Comparison of ENCODE assay signal across 27 cellular contexts in genomic region chrX:115895678-115896329, GRCh38.
"Had no signal": no experiment of that assay in that cellular context is flagged by ENCODE, and none has a peak within 500 bp of the region (broad histone marks: within the 10 kb centered on the region; RNA-seq: fewer than 3 reads in every experiment).

No MANE protein-coding gene starts in this region.

- H3K9me3 ChIP-seq: sigmoid colon, upper lobe of right lung had no signal

- H3K27ac ChIP-seq: brain microvascular endothelial cell, coronary artery, gastroesophageal sphincter, hepatocyte, sigmoid colon, upper lobe of right lung had no signal

- H3K4me3 ChIP-seq: coronary artery, gastroesophageal sphincter, hepatocyte, sigmoid colon, upper lobe of right lung had no signal

- ATAC-seq: activated T-cell treated with anti-CD3 and anti-CD28 coated beads, Interleukin-2, amount 50 U/mL, for 4 hours; activated T-helper 17 cell treated with anti-CD3 and anti-CD28 coated beads, Interleukin-2, amount 50 U/mL, for 72 hours; effector memory CD8-positive, alpha-beta T cell; gastroesophageal sphincter; naive thymus-derived CD8-positive, alpha-beta T cell; stimulated activated effector memory CD8-positive, alpha-beta T cell treated with anti-CD3 and anti-CD28 coated beads, Interleukin-12 subunit alpha, Interleukin-12 subunit beta, amount 100 ng/mL, for 72 hours; stimulated activated naive CD8-positive, alpha-beta T cell treated with anti-CD3 and anti-CD28 coated beads, Interleukin-15, amount 100 ng/mL, for 72 hours; T-helper 17 cell; upper lobe of right lung had no signal

- H3K4me1 ChIP-seq: upper lobe of right lung had no signal

- H3K27me3 ChIP-seq: brain microvascular endothelial cell, gastroesophageal sphincter, hepatocyte, sigmoid colon, upper lobe of right lung had no signal

- H3K36me3 ChIP-seq: brain microvascular endothelial cell, gastroesophageal sphincter, sigmoid colon, upper lobe of right lung had no signal

- DNase-seq: activated CD4-positive, alpha-beta memory T cell treated with anti-CD3 and anti-CD28 coated beads for 36 hours; activated CD4-positive, alpha-beta T cell treated with anti-CD3 and anti-CD28 coated beads, Interleukin-2, amount 10 ng/mL, durations not matched to agents 24 days and 14 days; activated CD4-positive, CD25-positive, alpha-beta regulatory T cell treated with anti-CD3 and anti-CD28 coated beads, Interleukin-2, amount 50 U/mL, for 72 hours; activated gamma-delta T cell treated with Interleukin-2 at 50 U/mL for 16 hours; activated naive CD4-positive, alpha-beta T cell treated with anti-CD3 and anti-CD28 coated beads, Interleukin-2, amount 50 U/mL, for 16 hours; activated T-cell treated with anti-CD3 and anti-CD28 coated beads, Interleukin-2, amount 50 U/mL, for 4 hours; amniotic stem cell; brain microvascular endothelial cell; effector memory CD8-positive, alpha-beta T cell; erythroblast; islet precursor cell; mammary epithelial cell; naive thymus-derived CD8-positive, alpha-beta T cell; occipital lobe; sigmoid colon; small intestine; stimulated activated CD4-positive, alpha-beta T cell treated with anti-CD3 and anti-CD28 coated beads, Interleukin-4, amount 100 ng/mL, for 24 hours; stimulated activated naive CD8-positive, alpha-beta T cell treated with anti-CD3 and anti-CD28 coated beads, Interleukin-15, amount 100 ng/mL, for 72 hours; substantia nigra; T-helper 17 cell; T1000; upper lobe of right lung had no signal
